In the genomic region with DNA sequence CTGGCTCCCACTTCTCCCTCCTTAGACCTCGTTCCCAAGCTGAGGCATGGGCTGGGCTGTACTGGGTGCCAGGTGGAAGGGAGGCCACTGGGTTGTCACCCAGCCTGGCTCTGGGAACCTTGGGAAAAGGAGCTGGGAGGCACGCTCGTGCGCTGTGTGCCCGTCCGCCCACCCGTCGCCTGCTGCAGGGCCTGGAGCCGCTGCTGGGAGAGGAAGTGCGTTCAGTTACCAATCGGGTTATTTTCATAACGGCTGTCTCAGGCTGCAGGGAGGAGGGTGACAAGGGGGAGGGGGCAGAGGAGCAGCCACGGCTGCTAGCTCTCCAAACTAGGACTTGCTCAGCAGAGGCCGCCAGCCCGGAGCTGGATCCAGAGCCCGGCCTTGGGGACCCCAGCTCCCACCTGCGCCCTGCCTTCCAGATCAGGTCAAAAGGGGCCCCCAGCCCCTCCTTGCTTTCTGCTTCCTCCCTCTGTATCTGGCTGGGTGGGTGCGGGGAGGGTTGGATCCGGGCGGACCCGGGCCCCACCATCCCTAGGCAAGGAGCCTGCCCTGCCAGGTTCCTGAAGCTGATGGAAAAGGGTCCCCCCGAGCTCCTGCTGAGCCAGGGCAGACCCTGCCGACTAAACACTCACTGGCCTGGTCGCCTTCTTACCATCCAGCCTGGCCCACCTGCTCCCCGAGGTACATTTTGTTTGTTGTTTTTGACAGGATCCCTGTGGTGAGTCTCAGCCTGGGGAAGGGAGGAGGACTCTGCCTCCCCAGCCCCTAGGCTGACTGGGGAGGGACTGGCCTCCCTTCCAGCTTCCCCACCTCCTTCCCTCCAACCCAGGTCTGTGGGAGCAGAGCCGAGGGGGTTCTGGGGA, we compare ENCODE assay signal across 10 cellular contexts. TPM values are rescaled to one million over a fixed set of nuclear protein-coding genes. Genes with fewer than 3 reads are reported as not detected.
DNase-seq lines count a peak whose midpoint lies in the region; ATAC-seq and TF ChIP-seq lines count a peak whose summit lies in the region.
"Had no signal": no experiment of that assay in that cellular context is flagged by ENCODE, and none has a peak within 500 bp of the region (broad histone marks: within the 10 kb centered on the region; RNA-seq: fewer than 3 reads in every experiment).

No MANE protein-coding gene starts in this region.

- H3K23me2 ChIP-seq in H9 (ENCODE audit: insufficient read length, low read depth, low read length, poor library complexity, severe bottlenecking): no peaks in the 10 kb centered on the region

- DNase-seq in NCI-H1092 treated with DMSO at 0.1 percent for 48 hours (lab: John Stamatoyannopoulos, UW): peak; percentile 22
- no peak for DNase-seq in NCI-H1092 (lab: John Stamatoyannopoulos, UW)
- DNase-seq in OCI-M1 (lab: John Stamatoyannopoulos, UW): peak; percentile 91
- DNase-seq in activated naive CD4-positive, alpha-beta T cell treated with anti-CD3 and anti-CD28 coated beads for 36 hours: peak; percentile 87
- DNase-seq in left ventricle myocardium superior: peak; percentile 81
- no peak for DNase-seq in H9

- H3K56ac ChIP-seq in H9 (ENCODE audit: insufficient read length, low read depth, low read length): no peak overlapping the region

- no peak overlapping the region for H3K4ac ChIP-seq in H9 (ENCODE audit: low read depth, low read length)

- no peak overlapping the region for H2BK12ac ChIP-seq in H9 (ENCODE audit: insufficient read length, low read depth, low read length)

- no peak overlapping the region for H4K5ac ChIP-seq in H9 (ENCODE audit: insufficient read length, low read depth, low read length)

- no peak overlapping the region for H3K18ac ChIP-seq in H9 (ENCODE audit: insufficient read length, low read depth, low read length)

- no peak overlapping the region for H3T11ph ChIP-seq in H9 (ENCODE audit: low read length)

- no peak overlapping the region; the same call in 1 of the 2 replicates for H3K14ac ChIP-seq in H9 (ENCODE audit: insufficient read depth, low read length)

- H3K4me2 ChIP-seq in skeletal muscle satellite cell (ENCODE audit: low read length) (peak overlapping the region; percentile 93), H9 (ENCODE audit: insufficient read depth, insufficient read length, low read length) (no peak overlapping the region)

- H3K4me1 ChIP-seq in skeletal muscle satellite cell (ENCODE audit: control insufficient read depth, insufficient read depth, low read length): peaks cover 48% of the 10 kb centered on the region
- no peaks in the 10 kb centered on the region; the same call in 1 of the 2 replicates for H3K4me1 ChIP-seq in H9 (ENCODE audit: insufficient read depth, low read length)

- ATAC-seq in HG03066 (IDR thresholded peaks at IDR 0.05; ENCODE audit: low read depth, unreplicated experiment) (peak; percentile 95), left ventricle myocardium superior (peak; percentile 79)

- peaks cover 7% of the 10 kb centered on the region for H3K36me3 ChIP-seq in skeletal muscle satellite cell (ENCODE audit: insufficient read depth, low read length)

- H3K9me3 ChIP-seq in skeletal muscle satellite cell (replicated peaks; ENCODE audit: low read length) (no peaks in the 10 kb centered on the region), H9 (ENCODE audit: control insufficient read depth, low read depth, low read length) (no peaks in the 10 kb centered on the region)

- H3K27me3 Mint-ChIP-seq in activated naive CD4-positive, alpha-beta T cell treated with anti-CD3 and anti-CD28 coated beads for 36 hours (ENCODE audit: low read depth): no peaks in the 10 kb centered on the region
- H3K27me3 Mint-ChIP-seq in H9 (ENCODE audit: low read depth): no peaks in the 10 kb centered on the region

- no peak overlapping the region for H4K91ac ChIP-seq in H9 (ENCODE audit: insufficient read length, low read depth, low read length)

- peaks cover 58% of the 10 kb centered on the region for H3K4me1 Mint-ChIP-seq in activated naive CD4-positive, alpha-beta T cell treated with anti-CD3 and anti-CD28 coated beads for 36 hours (ENCODE audit: low read depth)
- peaks cover 35 to 49% of the 10 kb centered on the region in 2 experiments for H3K4me1 Mint-ChIP-seq in H9

- no peak overlapping the region for H2BK15ac ChIP-seq in H9 (ENCODE audit: low read depth, low read length)

- no CpG with 5 or more reads among the region's 26 CpGs for WGBS in H9 (ENCODE audit: extremely low coverage, insufficient read length, low lambda C conversion rate)

- peaks cover 3% of the 10 kb centered on the region for H3K36me3 Mint-ChIP-seq in activated naive CD4-positive, alpha-beta T cell treated with anti-CD3 and anti-CD28 coated beads for 36 hours (ENCODE audit: low read depth)
- peaks cover 0 to 5% (median 2%) of the 10 kb centered on the region in 3 experiments; a peak in 4 of 7 replicates for H3K36me3 Mint-ChIP-seq in H9 (ENCODE audit: insufficient read depth in 1 of 3, low read depth in 3 of 3)

- H3K27ac Mint-ChIP-seq in activated naive CD4-positive, alpha-beta T cell treated with anti-CD3 and anti-CD28 coated beads for 36 hours: peak overlapping the region; percentile 95
- H3K27ac Mint-ChIP-seq in H9: no peak overlapping the region; a peak in 3 of 7 replicates

- no peaks in the 10 kb centered on the region for H4K20me1 ChIP-seq in H9 (ENCODE audit: control insufficient read depth, insufficient read depth, insufficient read length)

- no peak overlapping the region for H2BK20ac ChIP-seq in H9 (ENCODE audit: low read depth, low read length, poor library complexity, severe bottlenecking)

- no peak for TF ChIP-seq CTCF in H9 (conservative IDR thresholded peaks at IDR 0.05)

- H2AK5ac ChIP-seq in H9 (ENCODE audit: insufficient read length, low read length): no peak overlapping the region

- H2AFZ ChIP-seq in H9 (ENCODE audit: low read length): no peak overlapping the region

- CTCF ChIA-PET in activated naive CD4-positive, alpha-beta T cell treated with anti-CD3 and anti-CD28 coated beads for 36 hours (lab: Charles Lee): interaction anchor here (0.5 to 15.3 kb wide), 9 partner anchors 11 to 214 kb away, joined by 3 to 368 read pairs (median 5); a partner anchor contains a TSS

- no peaks in the 10 kb centered on the region; the same call in 1 of the 2 replicates for H3K79me2 ChIP-seq in H9 (ENCODE audit: insufficient read depth, low read length)

- H2BK5ac ChIP-seq in H9 (ENCODE audit: insufficient read length, low read length): no peak overlapping the region

- H3K9me3 Mint-ChIP-seq in activated naive CD4-positive, alpha-beta T cell treated with anti-CD3 and anti-CD28 coated beads for 36 hours: no peaks in the 10 kb centered on the region
- no peaks in the 10 kb centered on the region for H3K9me3 Mint-ChIP-seq in H9

- no peak overlapping the region for H2BK120ac ChIP-seq in H9 (ENCODE audit: low read depth, low read length, poor library complexity, severe bottlenecking)

- H3K27me3 ChIP-seq in skeletal muscle satellite cell (ENCODE audit: control insufficient read depth, insufficient read depth, low read length) (no peaks in the 10 kb centered on the region), H9 (ENCODE audit: insufficient read depth, low read length) (no peaks in the 10 kb centered on the region)

- no peak overlapping the region for H3K23ac ChIP-seq in H9 (ENCODE audit: insufficient read length, low read depth, low read length)

- H3K9ac ChIP-seq in skeletal muscle satellite cell (ENCODE audit: low read depth, low read length): peak overlapping the region; percentile 87
- no peak overlapping the region for H3K9ac ChIP-seq in H9 (ENCODE audit: extremely low read depth, insufficient read length, low read length)

- peak overlapping the region; percentile 55 for H3K4me3 ChIP-seq in skeletal muscle satellite cell (ENCODE audit: low read length)

- intact Hi-C loops in activated naive CD4-positive, alpha-beta T cell treated with anti-CD3 and anti-CD28 coated beads for 36 hours (cut with micrococcal nuclease): loop anchor here (1.0 to 2.0 kb wide), 2 partner anchors 9 to 15 kb away; a partner anchor contains a TSS
- intact Hi-C loops in left ventricle myocardium superior (cut with micrococcal nuclease): no loop called here

- no peak overlapping the region for H4K8ac ChIP-seq in H9 (replicated peaks; ENCODE audit: insufficient read length, low read depth, low read length)

- H3K27ac ChIP-seq in H9 (ENCODE audit: insufficient read length, low read depth, low read length): no peak overlapping the region
- H3K27ac ChIP-seq: 22Rv1, epithelial cell of prostate had no signal

- H3K4me3 Mint-ChIP-seq in activated naive CD4-positive, alpha-beta T cell treated with anti-CD3 and anti-CD28 coated beads for 36 hours: peak overlapping the region; percentile 78
- H3K4me3 Mint-ChIP-seq in H9: no peak overlapping the region; a peak in 1 of 5 replicates

- peaks cover 2% of the 10 kb centered on the region for H3K79me1 ChIP-seq in H9 (ENCODE audit: insufficient read depth, low read depth, low read length, poor library complexity, severe bottlenecking)

RNA-seq across cellular contexts. Expression of a gene that starts 14.3 kb away (rescaled TPM):
- 10 to 100 TPM; 82.9 to 89.2 TPM for total RNA-seq in activated naive CD4-positive, alpha-beta T cell treated with anti-CD3 and anti-CD28 coated beads for 36 hours
- total RNA-seq in left ventricle myocardium superior (71.7 TPM), H9 (2021) (68.8 and 68.9 TPM in 2 replicates)
- total RNA-seq in skeletal muscle satellite cell (2012; rRNA removed): 42.6 and 48.1 TPM in 2 replicates

RNA-seq across cellular contexts. Expression of a gene that starts 20.0 kb away (rescaled TPM):
- 1 to 10 TPM; 2.9 to 4.6 TPM for total RNA-seq in activated naive CD4-positive, alpha-beta T cell treated with anti-CD3 and anti-CD28 coated beads for 36 hours
- total RNA-seq in left ventricle myocardium superior (5.7 TPM), H9 (2021) (392 and 407 TPM in 2 replicates)
- total RNA-seq in skeletal muscle satellite cell (2012; rRNA removed): 3.9 and 5.6 TPM in 2 replicates

RNA-seq across cellular contexts. Expression of a gene that starts 30.1 kb away (rescaled TPM):
- total RNA-seq in activated naive CD4-positive, alpha-beta T cell treated with anti-CD3 and anti-CD28 coated beads for 36 hours: not detected
- total RNA-seq in left ventricle myocardium superior: not detected
- not detected in 2 replicates for total RNA-seq in skeletal muscle satellite cell (2012; rRNA removed)
- 1.0 and 1.1 TPM in 2 replicates for total RNA-seq in H9 (2021)

Comparison
In these comparisons a context has a peak if more than half of its experiments do, and no peak if none do; other contexts are left out.
1. DNase-seq: peak in NCI-H1092 treated with DMSO at 0.1 percent for 48 hours (single experiment), OCI-M1 (single experiment), activated naive CD4-positive, alpha-beta T cell treated with anti-CD3 and anti-CD28 coated beads for 36 hours (single experiment) and left ventricle myocardium superior (single experiment); none in NCI-H1092 (single experiment) and H9 (single experiment).
2. RNA of a gene that starts 20.0 kb away (total RNA-seq): 392 to 407 TPM in H9; 5.7 TPM in left ventricle myocardium superior (single experiment) and 2.9 to 4.6 TPM in activated naive CD4-positive, alpha-beta T cell treated with anti-CD3 and anti-CD28 coated beads for 36 hours; every median in the first group is over 10 times any median in the second.